Comparison of ENCODE assay signal across 8 cellular contexts in the genomic region with DNA sequence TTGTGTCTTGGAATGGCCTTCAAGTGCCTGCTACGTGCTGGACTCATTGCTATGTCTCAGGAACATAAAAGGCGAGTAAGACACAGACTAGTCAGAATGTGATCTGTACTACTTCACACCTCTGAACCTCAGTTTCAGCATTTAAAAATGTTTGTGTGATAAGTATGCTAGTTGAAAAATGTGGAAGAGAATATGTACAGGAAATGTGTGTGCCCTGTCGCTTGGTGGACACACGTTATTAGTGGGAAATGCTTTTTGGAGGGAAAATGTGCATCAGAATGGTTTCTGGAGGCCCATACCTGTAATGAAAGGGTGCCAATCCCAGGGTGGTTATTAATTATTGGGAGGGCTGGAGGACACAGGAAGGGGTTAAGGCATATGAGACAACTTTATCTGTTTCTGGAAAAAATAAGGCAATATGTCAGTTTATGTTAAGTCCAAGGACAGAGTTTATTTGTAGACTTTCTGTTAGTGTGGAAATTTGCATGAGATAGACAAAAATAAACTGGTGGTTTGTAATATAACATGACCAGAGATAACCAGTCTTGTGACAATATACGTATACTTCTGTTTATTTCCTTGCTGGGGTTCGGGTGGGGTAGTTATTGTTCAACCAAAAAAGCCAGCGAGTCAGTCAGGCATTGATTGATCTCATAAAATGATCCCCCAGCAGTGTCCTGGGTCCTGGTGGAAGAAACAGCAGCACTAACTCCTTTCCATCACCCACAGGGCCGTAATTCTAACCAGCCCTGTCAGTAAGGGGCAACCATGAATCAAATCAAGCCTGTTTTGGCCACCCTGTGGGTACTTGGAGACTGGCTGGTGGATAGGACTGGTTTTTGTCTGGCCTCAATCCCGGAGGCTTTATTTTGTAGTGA.
DNase-seq lines count a peak whose midpoint lies in the region; ATAC-seq, FAIRE-seq and TF ChIP-seq lines count a peak whose summit lies in the region.

No MANE protein-coding gene starts in this region.

- H3K9me3 ChIP-seq in K562 (replicated peaks; ENCODE audit: control insufficient read depth, insufficient read depth, low read depth, low read length), result no peaks in the 10 kb centered on the region

- CTCF ChIA-PET in activated naive CD4-positive, alpha-beta T cell treated with anti-CD3 and anti-CD28 coated beads, Interleukin-2, amount 10 ng/mL, durations not matched to agents 7 days and 5 days (lab: Charles Lee), result no interaction called here
- CTCF ChIA-PET in K562 (lab: Yijun Ruan, JAX; ENCODE audit: low intra/inter-chr PET ratio), result interaction anchor here (0.8 kb wide), 1 partner anchor 22 kb away, joined by 3 read pairs; no protein-coding TSS in a partner anchor

- H3K27ac ChIP-seq in K562 (ENCODE audit: extremely low read depth, low read depth, low read length), result no peak overlapping the region

- peaks cover 6% of the 10 kb centered on the region for H3K9me1 ChIP-seq in K562 (ENCODE audit: control insufficient read depth, insufficient read depth, low read length)

- peaks cover 18% of the 10 kb centered on the region for H3K36me3 Mint-ChIP-seq in activated naive CD4-positive, alpha-beta T cell treated with anti-CD3 and anti-CD28 coated beads, Interleukin-2, amount 10 ng/mL, durations not matched to agents 7 days and 5 days

- H3K4me3 Mint-ChIP-seq in activated naive CD4-positive, alpha-beta T cell treated with anti-CD3 and anti-CD28 coated beads, Interleukin-2, amount 10 ng/mL, durations not matched to agents 7 days and 5 days, result no peak overlapping the region
- peak overlapping the region in 1 of 2 donors; percentile 3 for H3K4me3 Mint-ChIP-seq in stimulated activated naive CD8-positive, alpha-beta T cell treated with anti-CD3 and anti-CD28 coated beads, Interleukin-15, amount 100 ng/mL, for 72 hours

- ATAC-seq in HG02943 (IDR thresholded peaks at IDR 0.05; ENCODE audit: low read depth, unreplicated experiment) (peak; percentile 61), K562 (peak; percentile 8; the same call in 2 of the 3 replicates)
- ATAC-seq in stimulated activated naive CD8-positive, alpha-beta T cell treated with anti-CD3 and anti-CD28 coated beads, Interleukin-15, amount 100 ng/mL, for 72 hours, result peak; percentile 95

- POLR2A ChIA-PET in K562 (lab: Yijun Ruan, JAX), result no interaction called here

- TF ChIP-seq POLR2A in K562 (conservative IDR thresholded peaks at IDR 0.05), result no peak

- peaks cover 33% of the 10 kb centered on the region for H3K4me1 Mint-ChIP-seq in activated naive CD4-positive, alpha-beta T cell treated with anti-CD3 and anti-CD28 coated beads, Interleukin-2, amount 10 ng/mL, durations not matched to agents 7 days and 5 days
- H3K4me1 Mint-ChIP-seq in stimulated activated naive CD8-positive, alpha-beta T cell treated with anti-CD3 and anti-CD28 coated beads, Interleukin-15, amount 100 ng/mL, for 72 hours, result peaks cover 11% of the 10 kb centered on the region

- TF ChIP-seq EP300 in K562 (IDR thresholded peaks at IDR 0.05; ENCODE audit: low read length), result no peak

- no TSS peak for BruUV-seq in K562 (replicated peaks; lab: Mats Ljungman, UMichigan)

- peaks cover 98% of the 10 kb centered on the region for H3K79me2 ChIP-seq in K562 (ENCODE audit: control insufficient read depth, insufficient read depth, low read length)

- no peak for TF ChIP-seq CTCF in K562 (IDR thresholded peaks at IDR 0.05 in 2 of 3, conservative IDR thresholded peaks at IDR 0.05 in 1 of 3; ENCODE audit: insufficient read depth in 2 of 3, low read depth in 1 of 3, low read length in 3 of 3)

- intact Hi-C loops in K562 (cut with micrococcal nuclease), result no loop called here

- H3K27ac Mint-ChIP-seq in activated naive CD4-positive, alpha-beta T cell treated with anti-CD3 and anti-CD28 coated beads, Interleukin-2, amount 10 ng/mL, durations not matched to agents 7 days and 5 days, result peak overlapping the region; percentile 28
- peak overlapping the region in 1 of 2 donors; percentile 79 for H3K27ac Mint-ChIP-seq in stimulated activated naive CD8-positive, alpha-beta T cell treated with anti-CD3 and anti-CD28 coated beads, Interleukin-15, amount 100 ng/mL, for 72 hours

- no peaks in the 10 kb centered on the region for H3K27me3 ChIP-seq in K562 (ENCODE audit: control insufficient read depth in 2 of 2, insufficient read depth in 2 of 2, low read length in 2 of 2)

- TF ChIP-seq RAD21 in K562 (CRISPR knock-in tag; conservative IDR thresholded peaks at IDR 0.05 in 1 of 2, IDR thresholded peaks at IDR 0.05 in 1 of 2), result no peak

- no peak overlapping the region for H3K4me3 ChIP-seq in K562

- H3K4me1 ChIP-seq in K562 (replicated peaks in 1 of 2; ENCODE audit: control insufficient read depth in 2 of 2, insufficient read depth in 2 of 2, low read length in 2 of 2), result peaks cover 31 to 85% of the 10 kb centered on the region in 2 experiments

- H3K9me3 Mint-ChIP-seq in activated naive CD4-positive, alpha-beta T cell treated with anti-CD3 and anti-CD28 coated beads, Interleukin-2, amount 10 ng/mL, durations not matched to agents 7 days and 5 days, result no peaks in the 10 kb centered on the region
- no peaks in the 10 kb centered on the region for H3K9me3 Mint-ChIP-seq in stimulated activated naive CD8-positive, alpha-beta T cell treated with anti-CD3 and anti-CD28 coated beads, Interleukin-15, amount 100 ng/mL, for 72 hours

- H3K4me2 ChIP-seq in K562 (ENCODE audit: insufficient read depth, low read length), result no peak overlapping the region

- in situ Hi-C loops in K562 (cut with MboI), result no loop called here

- DNase-seq in activated naive CD4-positive, alpha-beta T cell treated with anti-CD3 and anti-CD28 coated beads, Interleukin-2, amount 10 ng/mL, durations not matched to agents 7 days and 5 days, result no peak
- DNase-seq in activated naive CD4-positive, alpha-beta T cell (lab: John Stamatoyannopoulos, UW), result no peak
- DNase-seq in K562 (ENCODE audit: extremely low read depth in 1 of 4, low spot score in 3 of 4), result no peak
- no peak for DNase-seq in stimulated activated naive CD8-positive, alpha-beta T cell treated with anti-CD3 and anti-CD28 coated beads, Interleukin-15, amount 100 ng/mL, for 72 hours
- DNase-seq in mucosa of gallbladder (ENCODE audit: low spot score), result no peak
- no peak for DNase-seq in SIG-M5 treated with dmso at 0.1 percent for 504 hours (lab: John Stamatoyannopoulos, UW; ENCODE audit: unreplicated experiment)
- DNase-seq in inferior parietal cortex (ENCODE audit: extremely low spot score), result no peak

- H3K27me3 Mint-ChIP-seq in activated naive CD4-positive, alpha-beta T cell treated with anti-CD3 and anti-CD28 coated beads, Interleukin-2, amount 10 ng/mL, durations not matched to agents 7 days and 5 days, result no peaks in the 10 kb centered on the region
- H3K27me3 Mint-ChIP-seq in stimulated activated naive CD8-positive, alpha-beta T cell treated with anti-CD3 and anti-CD28 coated beads, Interleukin-15, amount 100 ng/mL, for 72 hours, result no peaks in the 10 kb centered on the region

- H2AFZ ChIP-seq in K562 (ENCODE audit: low read depth, low read length), result no peak overlapping the region

- no peak overlapping the region; a peak in 1 of 4 replicates for H3K9ac ChIP-seq in K562 (ENCODE audit: insufficient read depth in 1 of 2, low read depth in 2 of 2, low read length in 2 of 2)

- WGBS in K562 (ENCODE audit: insufficient coverage, low coverage, missing lambda C conversion rate), result 54% methylated on average over 9 of the region's 9 CpGs

- 0 out of 3 replicates have a peak, but pooled peaks cover 6% of the 10 kb centered on the region for H3K36me3 ChIP-seq in K562 (ENCODE audit: control insufficient read depth, insufficient read depth, low read length)

- no peak for FAIRE-seq in K562 (lab: Jason Lieb, UNC)

- peaks cover 50% of the 10 kb centered on the region for H4K20me1 ChIP-seq in K562 (replicated peaks; ENCODE audit: control insufficient read depth, insufficient read depth, low read length)

TF ChIP-seq in K562, 482 proteins besides CTCF, POLR2A, EP300 and RAD21 (continues in another document):
- peak; percentile 23 for TF ChIP-seq MEIS2 (IDR thresholded peaks at IDR 0.05; ENCODE audit: partially characterized antibody)

Comparison
In these comparisons a context has a peak if more than half of its experiments do, and no peak if none do; other contexts are left out.
1. ATAC-seq: peak in every context shown above with its lines; median percentile 95 in stimulated activated naive CD8-positive, alpha-beta T cell treated with anti-CD3 and anti-CD28 coated beads, Interleukin-15, amount 100 ng/mL, for 72 hours; 61 in HG02943; 8 in K562.